10 cellular contexts compared by ENCODE assay signal in the genomic region with DNA sequence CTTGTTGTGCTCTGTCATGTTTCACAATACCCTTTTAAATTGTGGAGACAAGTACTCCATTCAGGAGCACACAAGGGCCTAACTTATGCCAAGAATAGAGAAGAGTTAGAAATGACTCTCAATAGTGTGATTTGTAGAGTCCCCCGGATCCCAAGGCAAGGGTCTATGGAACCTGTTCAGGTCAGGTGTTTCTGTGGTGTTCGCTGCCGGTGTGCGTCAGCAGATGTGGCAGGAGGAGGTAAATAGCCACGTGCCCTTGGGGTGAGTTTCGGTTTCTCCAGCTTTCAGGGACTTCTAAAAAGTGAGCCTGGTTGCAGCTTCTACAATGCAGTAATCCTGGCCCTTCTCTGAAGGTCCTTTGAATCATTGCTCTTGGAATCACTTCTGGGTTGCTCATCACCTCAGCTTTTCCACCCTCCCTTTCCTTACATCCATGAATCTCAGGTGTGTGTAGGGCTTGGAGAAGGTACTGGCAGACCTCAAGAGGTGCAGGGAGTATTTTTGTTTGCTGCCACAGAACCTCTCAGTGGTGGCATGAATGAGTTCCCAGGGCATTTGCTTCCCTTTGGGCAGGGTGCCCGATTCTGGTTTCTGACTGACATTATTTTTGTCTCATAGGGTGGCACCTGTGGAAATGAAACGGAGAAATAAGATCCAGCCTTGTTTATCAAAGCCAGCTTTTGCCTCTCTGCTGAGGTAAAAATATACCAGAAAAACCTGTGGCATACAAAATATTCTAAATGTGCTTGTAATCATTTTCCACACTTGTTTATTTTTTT. TPM values are rescaled to one million over a fixed set of nuclear protein-coding genes. Genes with fewer than 3 reads are reported as not detected.
DNase-seq lines count a peak whose midpoint lies in the region; ATAC-seq and TF ChIP-seq lines count a peak whose summit lies in the region.
"Had no signal": no experiment of that assay in that cellular context is flagged by ENCODE, and none has a peak within 500 bp of the region (broad histone marks: within the 10 kb centered on the region; RNA-seq: fewer than 3 reads in every experiment).

No MANE protein-coding gene starts in this region.

- peaks cover 21% of the 10 kb centered on the region for H3K27me3 Mint-ChIP-seq in activated CD4-positive, alpha-beta T cell treated with anti-CD3 and anti-CD28 coated beads, Interleukin-2, amount 10 ng/mL, durations not matched to agents 7 days and 5 days

- peak overlapping the region in 2 of 3 donors; percentile 56 to 74 for H3K27ac ChIP-seq in thyroid gland

- no peaks in the 10 kb centered on the region for H3K9me3 ChIP-seq in thyroid gland

- H3K27me3 ChIP-seq in thyroid gland, result no peaks in the 10 kb centered on the region

- no peak overlapping the region for H3K4me3 Mint-ChIP-seq in activated CD4-positive, alpha-beta T cell treated with anti-CD3 and anti-CD28 coated beads, Interleukin-2, amount 10 ng/mL, durations not matched to agents 7 days and 5 days

- POLR2A ChIA-PET in activated CD4-positive, alpha-beta T cell treated with anti-CD3 and anti-CD28 coated beads, Interleukin-2, amount 10 ng/mL, durations not matched to agents 7 days and 5 days (lab: Charles Lee), result no interaction called here

- peak; percentile 92 for ATAC-seq in HG03342 (IDR thresholded peaks at IDR 0.05; ENCODE audit: unreplicated experiment)
- ATAC-seq in GM21737 (IDR thresholded peaks at IDR 0.05; ENCODE audit: unreplicated experiment), result no peak
- no peak for ATAC-seq in HG03460 (IDR thresholded peaks at IDR 0.05; ENCODE audit: unreplicated experiment)
- ATAC-seq: HCT116 had no signal

- WGBS in thyroid gland, 2 donors, result 51 to 66% methylated on average over 8 of the region's 8 CpGs

- no peak for TF ChIP-seq POLR2A in thyroid gland (IDR thresholded peaks at IDR 0.05)

- H3K4me1 Mint-ChIP-seq in activated CD4-positive, alpha-beta T cell treated with anti-CD3 and anti-CD28 coated beads, Interleukin-2, amount 10 ng/mL, durations not matched to agents 7 days and 5 days, result peaks cover 16% of the 10 kb centered on the region

- no peaks in the 10 kb centered on the region for H3K36me3 ChIP-seq in thyroid gland

- H3K27ac Mint-ChIP-seq in activated CD4-positive, alpha-beta T cell treated with anti-CD3 and anti-CD28 coated beads, Interleukin-2, amount 10 ng/mL, durations not matched to agents 7 days and 5 days, result peak overlapping the region; percentile 20
- H3K27ac Mint-ChIP-seq: activated naive CD4-positive, alpha-beta T cell treated with anti-CD3 and anti-CD28 coated beads, Interleukin-2, amount 50 U/mL, for 72 hours had no signal

- no peak for TF ChIP-seq CTCF in thyroid gland (IDR thresholded peaks at IDR 0.05)

- H3K4me1 ChIP-seq in thyroid gland, result peaks cover 15 to 21% of the 10 kb centered on the region in 2 donors

- H3K4me3 ChIP-seq in thyroid gland (replicated peaks in 1 of 3), result no peak overlapping the region

- CTCF ChIA-PET in activated CD4-positive, alpha-beta T cell treated with anti-CD3 and anti-CD28 coated beads, Interleukin-2, amount 10 ng/mL, durations not matched to agents 7 days and 5 days (lab: Charles Lee), result interaction anchor here (0.6 to 1.4 kb wide), 2 partner anchors 30 to 731 kb away, joined by 3 read pairs; no protein-coding TSS in a partner anchor

- H3K9me3 Mint-ChIP-seq in activated CD4-positive, alpha-beta T cell treated with anti-CD3 and anti-CD28 coated beads, Interleukin-2, amount 10 ng/mL, durations not matched to agents 7 days and 5 days, result no peaks in the 10 kb centered on the region
- H3K9me3 Mint-ChIP-seq: activated naive CD4-positive, alpha-beta T cell treated with anti-CD3 and anti-CD28 coated beads, Interleukin-2, amount 50 U/mL, for 72 hours had no signal

- H3K36me3 Mint-ChIP-seq in activated CD4-positive, alpha-beta T cell treated with anti-CD3 and anti-CD28 coated beads, Interleukin-2, amount 10 ng/mL, durations not matched to agents 7 days and 5 days (ENCODE audit: low read depth), result no peaks in the 10 kb centered on the region
- H3K36me3 Mint-ChIP-seq: activated naive CD4-positive, alpha-beta T cell treated with anti-CD3 and anti-CD28 coated beads, Interleukin-2, amount 50 U/mL, for 72 hours had no signal

- DNase-seq in activated CD4-positive, alpha-beta T cell treated with anti-CD3 and anti-CD28 coated beads, Interleukin-2, amount 10 ng/mL, durations not matched to agents 7 days and 5 days, result peak; percentile 36
- no peak for DNase-seq in activated CD4-positive, alpha-beta T cell treated with anti-CD3 and anti-CD28 coated beads, Interleukin-2, amount 50 U/mL, for 4 hours
- peak in 30 of 42 donors; percentile 2 to 82 (median 41) for DNase-seq in head of caudate nucleus
- DNase-seq in thyroid gland, result peak; percentile 40 to 61
- no peak for DNase-seq in Kasumi-1 (lab: John Stamatoyannopoulos, UW)

- intact Hi-C loops in head of caudate nucleus (cut with DNase I), result no loop called here
- intact Hi-C loops in thyroid gland (cut with DNase I), result no loop called here

RNA-seq across cellular contexts. Expression of gene ST3GAL6, which starts 7.3 kb away (rescaled TPM):
- total RNA-seq in activated CD4-positive, alpha-beta T cell treated with anti-CD3 and anti-CD28 coated beads, Interleukin-2, amount 10 ng/mL, durations not matched to agents 7 days and 5 days, result under 1 TPM; 0.07 to 0.08 TPM
- 10 to 100 TPM in 2 of 4 donors, 1 to 10 TPM in 2; 7.4 to 14.5 (median 9.9) TPM for total RNA-seq in thyroid gland

Comparison
In these comparisons a context has a peak if more than half of its experiments do, and no peak if none do; other contexts are left out.
1. DNase-seq: peak in activated CD4-positive, alpha-beta T cell treated with anti-CD3 and anti-CD28 coated beads, Interleukin-2, amount 10 ng/mL, durations not matched to agents 7 days and 5 days (single experiment), head of caudate nucleus (30 of 42) and thyroid gland (2 of 2); none in activated CD4-positive, alpha-beta T cell treated with anti-CD3 and anti-CD28 coated beads, Interleukin-2, amount 50 U/mL, for 4 hours (0 of 2) and Kasumi-1 (0 of 2).
2. RNA of gene ST3GAL6, which starts 7.3 kb away (total RNA-seq): 7.4 to 14.5 TPM in thyroid gland; 0.07 to 0.08 TPM in activated CD4-positive, alpha-beta T cell treated with anti-CD3 and anti-CD28 coated beads, Interleukin-2, amount 10 ng/mL, durations not matched to agents 7 days and 5 days; every median in the first group is over 4 times any median in the second.